Comparison of ENCODE assay signal across 36 cellular contexts in the genomic region with DNA sequence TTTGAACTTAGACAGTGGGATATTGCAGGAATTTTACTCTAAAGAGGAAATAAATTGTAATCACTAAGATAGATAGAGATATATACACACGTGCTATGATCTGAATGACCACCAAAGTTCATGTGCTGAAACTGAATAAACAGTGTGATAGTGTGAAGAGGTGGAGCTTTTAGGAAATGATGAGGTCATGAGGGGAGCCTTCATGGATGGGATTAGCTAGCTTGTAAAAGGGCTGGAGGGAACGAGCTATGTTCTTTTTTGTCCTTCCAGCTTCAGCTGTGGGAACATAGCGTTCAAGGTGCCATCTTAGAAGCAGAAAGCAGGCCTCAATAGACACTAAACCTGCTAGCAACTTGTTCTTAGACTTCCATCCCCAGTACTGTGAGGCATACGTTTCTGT.
"Had no signal": no experiment of that assay in that cellular context is flagged by ENCODE, and none has a peak within 500 bp of the region (broad histone marks: within the 10 kb centered on the region; RNA-seq: fewer than 3 reads in every experiment).

No MANE protein-coding gene starts in this region.

- H3K4me3 Mint-ChIP-seq: activated CD4-positive, alpha-beta memory T cell treated with anti-CD3 and anti-CD28 coated beads, Interleukin-2, amount 10 ng/mL, durations not matched to agents 7 days and 5 days; activated CD8-positive, alpha-beta memory T cell treated with anti-CD3 and anti-CD28 coated beads, Interleukin-2, amount 10 ng/mL, durations not matched to agents 7 days and 5 days; activated naive CD8-positive, alpha-beta T cell treated with anti-CD3 and anti-CD28 coated beads for 36 hours had no signal

- H3K36me3 Mint-ChIP-seq: activated CD8-positive, alpha-beta memory T cell treated with anti-CD3 and anti-CD28 coated beads, Interleukin-2, amount 10 ng/mL, durations not matched to agents 7 days and 5 days; activated naive CD8-positive, alpha-beta T cell treated with anti-CD3 and anti-CD28 coated beads for 36 hours had no signal

- H3K36me3 ChIP-seq: brain microvascular endothelial cell, Peyer's patch, WERI-Rb-1 had no signal

- H3K4me1 ChIP-seq: Peyer's patch had no signal

- H3K27me3 Mint-ChIP-seq: activated CD4-positive, alpha-beta memory T cell treated with anti-CD3 and anti-CD28 coated beads, Interleukin-2, amount 10 ng/mL, durations not matched to agents 7 days and 5 days; activated CD8-positive, alpha-beta memory T cell treated with anti-CD3 and anti-CD28 coated beads, Interleukin-2, amount 10 ng/mL, durations not matched to agents 7 days and 5 days; activated naive CD8-positive, alpha-beta T cell treated with anti-CD3 and anti-CD28 coated beads for 36 hours had no signal

- H3K9me3 Mint-ChIP-seq: activated CD4-positive, alpha-beta memory T cell treated with anti-CD3 and anti-CD28 coated beads, Interleukin-2, amount 10 ng/mL, durations not matched to agents 7 days and 5 days; activated naive CD8-positive, alpha-beta T cell treated with anti-CD3 and anti-CD28 coated beads for 36 hours had no signal

- H3K4me3 ChIP-seq: Peyer's patch had no signal

- H3K27me3 ChIP-seq: brain microvascular endothelial cell, Peyer's patch had no signal

- DNase-seq: activated CD4-positive, alpha-beta memory T cell treated with anti-CD3 and anti-CD28 coated beads, Interleukin-2, amount 10 ng/mL, durations not matched to agents 7 days and 5 days; activated CD4-positive, alpha-beta T cell treated with anti-CD3 and anti-CD28 coated beads for 1 hour; activated CD4-positive, alpha-beta T cell treated with anti-CD3 and anti-CD28 coated beads for 48 hours; activated CD4-positive, CD25-positive, alpha-beta regulatory T cell; activated CD8-positive, alpha-beta memory T cell treated with anti-CD3 and anti-CD28 coated beads for 24 hours; activated CD8-positive, alpha-beta memory T cell treated with anti-CD3 and anti-CD28 coated beads, Interleukin-2, amount 10 ng/mL, durations not matched to agents 7 days and 5 days; activated CD8-positive, alpha-beta memory T cell treated with anti-CD3 and anti-CD28 coated beads, Interleukin-2, amount 50 U/mL, for 48 hours; activated effector memory CD4-positive, alpha-beta T cell treated with Interleukin-2 at 50 U/mL for 16 hours; activated naive CD4-positive, alpha-beta T cell; activated naive CD4-positive, alpha-beta T cell treated with anti-CD3 and anti-CD28 coated beads, Interleukin-2, amount 50 U/mL, for 16 hours; activated naive CD8-positive, alpha-beta T cell treated with anti-CD3 and anti-CD28 coated beads for 36 hours; activated T-cell treated with anti-CD3 and anti-CD28 coated beads, Interleukin-2, amount 50 U/mL, for 48 hours; amniotic stem cell; aorta; brain microvascular endothelial cell; central memory CD4-positive, alpha-beta T cell; Karpas-422; NCI-H1105; NCI-H1417 treated with DMSO at 0.1 percent for 48 hours; NCI-H187 treated with DMSO at 0.1 percent for 48 hours; NCI-H2081 treated with DMSO at 0.1 percent for 48 hours; NCI-H226; NCI-H446 treated with DMSO at 0.1 percent for 48 hours; NCI-H524; NCI-H69; NK-92 treated with Interleukin-12 subunit alpha and Interleukin-12 subunit beta, amount 100 ng/mL, for 24 hours; PC-3; Peyer's patch; RPMI8226; SIG-M5; SW 1271; T-helper 1 cell; T-helper 2 cell; T-helper 9 cell; WERI-Rb-1 had no signal

- H3K27ac Mint-ChIP-seq: activated CD4-positive, alpha-beta memory T cell treated with anti-CD3 and anti-CD28 coated beads, Interleukin-2, amount 10 ng/mL, durations not matched to agents 7 days and 5 days; activated CD8-positive, alpha-beta memory T cell treated with anti-CD3 and anti-CD28 coated beads, Interleukin-2, amount 10 ng/mL, durations not matched to agents 7 days and 5 days; activated naive CD8-positive, alpha-beta T cell treated with anti-CD3 and anti-CD28 coated beads for 36 hours had no signal

- H3K4me1 Mint-ChIP-seq: activated CD4-positive, alpha-beta memory T cell treated with anti-CD3 and anti-CD28 coated beads, Interleukin-2, amount 10 ng/mL, durations not matched to agents 7 days and 5 days; activated CD8-positive, alpha-beta memory T cell treated with anti-CD3 and anti-CD28 coated beads, Interleukin-2, amount 10 ng/mL, durations not matched to agents 7 days and 5 days; activated naive CD8-positive, alpha-beta T cell treated with anti-CD3 and anti-CD28 coated beads for 36 hours had no signal

- H3K9me3 ChIP-seq: Peyer's patch had no signal

- ATAC-seq: activated CD8-positive, alpha-beta memory T cell treated with anti-CD3 and anti-CD28 coated beads, Interleukin-2, amount 10 ng/mL, durations not matched to agents 7 days and 5 days; PC-3; Right ventricle myocardium inferior had no signal

- H3K27ac ChIP-seq: brain microvascular endothelial cell, Peyer's patch, WERI-Rb-1 had no signal
